Comparison of ENCODE assay signal across 8 cellular contexts in the genomic region with DNA sequence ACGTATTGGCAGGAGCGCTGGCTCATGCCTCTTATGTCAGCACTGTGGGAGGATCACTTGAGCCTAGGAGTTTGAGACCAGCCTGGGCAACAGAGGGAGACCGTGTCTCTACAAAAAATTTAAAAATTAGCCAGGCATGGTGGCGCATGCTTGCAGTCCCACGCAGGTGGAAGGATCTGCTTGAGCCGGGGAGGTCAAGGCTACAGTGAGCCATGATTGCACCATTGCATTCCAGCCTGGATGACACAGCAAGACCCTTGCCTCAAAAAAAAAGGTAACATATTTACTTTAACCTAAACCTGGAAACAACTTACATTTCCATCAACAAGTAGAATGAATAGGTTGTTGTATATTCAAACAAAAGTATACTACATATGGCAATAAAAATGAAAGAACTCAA.
"Had no signal": no experiment of that assay in that cellular context is flagged by ENCODE, and none has a peak within 500 bp of the region (broad histone marks: within the 10 kb centered on the region; RNA-seq: fewer than 3 reads in every experiment).

No MANE protein-coding gene starts in this region.

- H3K27ac Mint-ChIP-seq: IgD-negative memory B cell had no signal

- H3K4me3 ChIP-seq: K562 had no signal

- H3K4me2 ChIP-seq: KMS-11 had no signal

- H3K27ac ChIP-seq: HL-60, KMS-11 had no signal

- H3K27me3 Mint-ChIP-seq: IgD-negative memory B cell had no signal

- DNase-seq: IMR-90, KBM-7, KG1 had no signal

- ATAC-seq: K562 had no signal

- FAIRE-seq: HTR-8/SVneo, K562 had no signal

- H3K4me1 Mint-ChIP-seq: IgD-negative memory B cell had no signal

- H3K9ac ChIP-seq: KMS-11 had no signal

- H3K4me3 Mint-ChIP-seq: IgD-negative memory B cell had no signal
